20 cellular contexts compared by ENCODE assay signal in genomic region chr5:1068204-1068894, GRCh38. TPM values are rescaled to one million over a fixed set of nuclear protein-coding genes. Genes with fewer than 3 reads are reported as not detected.
DNase-seq lines count a peak whose midpoint lies in the region; ATAC-seq, FAIRE-seq and TF ChIP-seq lines count a peak whose summit lies in the region.
"Had no signal": no experiment of that assay in that cellular context is flagged by ENCODE, and none has a peak within 500 bp of the region (broad histone marks: within the 10 kb centered on the region; RNA-seq: fewer than 3 reads in every experiment).

No MANE protein-coding gene starts in this region.

- H3K9me3 Mint-ChIP-seq in HFFc6, result peaks cover 10% of the 10 kb centered on the region; the same call in 1 of the 2 replicates
- H3K9me3 Mint-ChIP-seq: CD4-positive, alpha-beta memory T cell had no signal

- H3K27me3 ChIP-seq in heart right ventricle, result no peaks in the 10 kb centered on the region
- no peaks in the 10 kb centered on the region for H3K27me3 ChIP-seq in left lung

- ATAC-seq in Right ventricle myocardium inferior (peak; percentile 92), heart right ventricle (peak; percentile 85 to 97 (median 90)), left lung (peak; percentile 34), GM18858 (IDR thresholded peaks at IDR 0.05; ENCODE audit: unreplicated experiment) (no peak)
- ATAC-seq: HCT116, PC-3 had no signal

- no peak overlapping the region for H3K27ac Mint-ChIP-seq in HFFc6
- H3K27ac Mint-ChIP-seq: CD4-positive, alpha-beta memory T cell had no signal

- H3K9me3 ChIP-seq in heart right ventricle (no peaks in the 10 kb centered on the region), left lung (no peaks in the 10 kb centered on the region)

- 70 to 71% methylated on average over 34 of the region's 34 CpGs for WGBS in heart right ventricle, 2 donors

- DNase-seq in Right ventricle myocardium inferior (ENCODE audit: missing footprints) (peak; percentile 83), cardiac septum (ENCODE audit: low spot score) (no peak), heart right ventricle (peak in 1 of 2 donors; percentile 71), left lung (peak in 1 of 2 donors; percentile 70), urothelium cell line (ENCODE audit: low spot score) (no peak), HFFc6 (no peak)
- no peak for DNase-seq in stimulated activated naive CD4-positive, alpha-beta T cell (lab: John Stamatoyannopoulos, UW)
- DNase-seq: Calu3; CD4-positive, alpha-beta memory T cell; DMS53; NCI-H1092; NCI-H146; NCI-H2081; NCI-H510A; NCI-H82; PC-3 had no signal

- no peak overlapping the region for H3K4me3 Mint-ChIP-seq in HFFc6
- H3K4me3 Mint-ChIP-seq: CD4-positive, alpha-beta memory T cell had no signal

- no peaks in the 10 kb centered on the region for H3K4me1 Mint-ChIP-seq in HFFc6 (ENCODE audit: low read depth)
- H3K4me1 Mint-ChIP-seq: CD4-positive, alpha-beta memory T cell had no signal

- H3K4me1 ChIP-seq in heart right ventricle (peaks cover 0 to 28% (median 10%) of the 10 kb centered on the region in 9 donors), left lung (no peaks in the 10 kb centered on the region)

- H3K27ac ChIP-seq in heart right ventricle (peak overlapping the region in 4 of 10 donors; percentile 8 to 48 (median 27)), left lung (no peak overlapping the region)
- H3K27ac ChIP-seq: 22Rv1 had no signal

- intact Hi-C loops in Right ventricle myocardium inferior (cut with DNase I), result loop anchor here (2.0 kb wide), 1 partner anchor 24 kb away; no protein-coding TSS in a partner anchor
- intact Hi-C loops in cardiac septum (cut with DNase I), result no loop called here
- intact Hi-C loops in heart right ventricle (cut with DNase I), result loop anchor here in 2 of 10 donors (2.0 to 10.0 kb wide), 2 partner anchors 20 to 76 kb away; no protein-coding TSS in a partner anchor
- intact Hi-C loops in left lung (cut with DNase I), result no loop called here

- TF ChIP-seq CTCF in heart right ventricle (IDR thresholded peaks at IDR 0.05) (no peak), left lung (IDR thresholded peaks at IDR 0.05) (no peak), HFFc6 (IDR thresholded peaks at IDR 0.05) (no peak)

- H3K4me3 ChIP-seq in heart right ventricle, result no peak overlapping the region
- no peak overlapping the region for H3K4me3 ChIP-seq in left lung

- FAIRE-seq in urothelium cell line (lab: Jason Lieb, UNC), result peak; percentile 62

- no peaks in the 10 kb centered on the region for H3K36me3 Mint-ChIP-seq in HFFc6 (ENCODE audit: low read depth)

- peaks cover 0 to 61% (median 25%) of the 10 kb centered on the region in 9 donors for H3K36me3 ChIP-seq in heart right ventricle
- peaks cover 0 to 57% of the 10 kb centered on the region in 2 donors for H3K36me3 ChIP-seq in left lung

- H3K27me3 Mint-ChIP-seq in HFFc6 (ENCODE audit: insufficient read depth), result peaks cover 9% of the 10 kb centered on the region
- H3K27me3 Mint-ChIP-seq: CD4-positive, alpha-beta memory T cell had no signal

RNA-seq across cellular contexts. Expression of gene SLC12A7, which starts 43.5 kb away (rescaled TPM):
- total RNA-seq in Right ventricle myocardium inferior (179 TPM), cardiac septum (127 TPM), heart right ventricle (100 to 1,000 TPM; 122 to 208 (median 146) TPM), left lung (10 to 100 TPM; 39.4 to 45.0 TPM)
- polyA plus RNA-seq in heart right ventricle, result 100 to 1,000 TPM in 1 of 2 donors, 10 to 100 TPM in 1; 36.3 to 145 TPM
- total RNA-seq in HFFc6 (2021; fragmentation: NEBNext Ultra II Directional; extraction: Animal tissue kit (Norgen Biotek cat#: 25700)), result under 1 TPM in 3 of 6 experiments, not detected in 3; 0.07 to 0.09 (median 0.09) TPM

RNA-seq across cellular contexts. Expression of gene NKD2, which starts 59.7 kb away (rescaled TPM):
- total RNA-seq in Right ventricle myocardium inferior (4.4 TPM), cardiac septum (3.6 TPM), heart right ventricle (1 to 10 TPM in 7 of 10 donors, under 1 TPM in 3; 0.31 to 4.5 (median 1.5) TPM), left lung (10 to 100 TPM; 31.6 to 61.5 TPM)
- 10 to 100 TPM in 1 of 2 donors, 1 to 10 TPM in 1; 5.3 to 12.7 TPM for polyA plus RNA-seq in heart right ventricle
- total RNA-seq in HFFc6 (2021; fragmentation: NEBNext Ultra II Directional; extraction: Animal tissue kit (Norgen Biotek cat#: 25700)), result not detected
- total RNA-seq: CD4-positive, alpha-beta memory T cell had no signal
- polyA plus RNA-seq: BJ; CD4-positive, alpha-beta memory T cell had no signal

Comparison
In these comparisons a context has a peak if more than half of its experiments do, and no peak if none do; other contexts are left out.
1. RNA of gene SLC12A7, which starts 43.5 kb away (total RNA-seq): 179 TPM in Right ventricle myocardium inferior (single experiment), 122 to 208 TPM in heart right ventricle, 127 TPM in cardiac septum (single experiment) and 39.4 to 45.0 TPM in left lung; 0.07 to 0.09 TPM in HFFc6; every median in the first group is over 10 times any median in the second.